Comparison of ENCODE assay signal across 8 cellular contexts in the genomic region with DNA sequence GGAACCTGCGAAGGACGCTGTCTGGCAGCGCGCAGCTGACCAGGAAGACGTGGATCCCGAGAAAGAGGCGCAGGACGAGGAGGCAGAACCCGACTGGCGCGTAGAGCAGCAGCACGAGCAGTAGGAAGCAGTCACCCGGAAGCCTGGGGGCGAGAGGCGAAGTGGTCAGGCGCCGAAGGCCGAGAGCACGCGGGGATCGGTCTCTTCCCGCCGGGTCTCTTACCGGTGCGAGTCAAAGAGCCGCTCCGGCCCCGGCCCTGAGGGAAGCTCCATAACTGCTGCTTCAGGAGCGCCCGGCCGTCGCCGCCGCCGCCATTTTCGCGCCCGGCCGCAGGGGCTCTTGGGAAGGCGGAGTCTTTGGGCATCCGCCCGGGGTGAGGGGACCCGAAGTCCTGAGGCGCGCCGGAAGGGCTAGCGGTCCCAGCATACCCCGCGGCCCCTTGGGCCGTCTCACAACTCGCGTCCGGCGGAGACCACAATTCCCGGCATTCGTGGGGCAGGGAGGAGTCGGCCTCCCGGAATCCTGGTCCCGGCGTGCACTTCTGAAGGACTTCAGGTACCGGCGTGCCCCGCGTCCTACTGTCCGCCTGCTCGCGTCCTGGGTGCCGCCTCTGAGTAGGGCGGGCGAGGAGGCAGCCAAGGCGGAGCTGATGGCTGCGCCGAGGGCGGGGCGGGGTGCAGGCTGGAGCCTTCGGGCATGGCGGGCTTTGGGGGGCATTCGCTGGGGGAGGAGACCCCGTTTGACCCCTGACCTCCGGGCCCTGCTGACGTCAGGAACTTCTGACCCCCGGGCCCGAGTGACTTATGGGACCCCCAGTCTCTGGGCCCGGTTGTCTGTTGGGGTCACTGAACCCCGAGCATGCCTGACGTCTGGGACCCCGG. TPM values are rescaled to one million over a fixed set of nuclear protein-coding genes. Genes with fewer than 3 reads are reported as not detected.
A peak's percentile ranks its signal among the peaks of the same experiment; 100 is the strongest.
DNase-seq lines count a peak whose midpoint lies in the region; ATAC-seq and TF ChIP-seq lines count a peak whose summit lies in the region.

A gene with protein sequence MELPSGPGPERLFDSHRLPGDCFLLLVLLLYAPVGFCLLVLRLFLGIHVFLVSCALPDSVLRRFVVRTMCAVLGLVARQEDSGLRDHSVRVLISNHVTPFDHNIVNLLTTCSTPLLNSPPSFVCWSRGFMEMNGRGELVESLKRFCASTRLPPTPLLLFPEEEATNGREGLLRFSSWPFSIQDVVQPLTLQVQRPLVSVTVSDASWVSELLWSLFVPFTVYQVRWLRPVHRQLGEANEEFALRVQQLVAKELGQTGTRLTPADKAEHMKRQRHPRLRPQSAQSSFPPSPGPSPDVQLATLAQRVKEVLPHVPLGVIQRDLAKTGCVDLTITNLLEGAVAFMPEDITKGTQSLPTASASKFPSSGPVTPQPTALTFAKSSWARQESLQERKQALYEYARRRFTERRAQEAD (minus strand): TSS at position 350 of the 882 bp plus-strand sequence. CDS start 77 bp downstream, at position 273.
A gene (plus strand): TSS at position 577 of the 882 bp plus-strand sequence. CDS start 74 bp downstream, at position 651.

- H3K9me3 ChIP-seq in mucosa of descending colon, result no peaks in the 10 kb centered on the region

- TF ChIP-seq CTCF in epithelial cell of esophagus (IDR thresholded peaks at IDR 0.05; ENCODE audit: insufficient read depth, low read depth, low read length, missing control alignments) (no peak), mucosa of descending colon (IDR thresholded peaks at IDR 0.05) (no peak)

- DNase-seq in DMS 273 (lab: John Stamatoyannopoulos, UW; ENCODE audit: unreplicated experiment), result peak; percentile 99
- peak; percentile 62 for DNase-seq in OCI-M2 (lab: John Stamatoyannopoulos, UW; ENCODE audit: unreplicated experiment)
- DNase-seq in activated T-cell treated with anti-CD3 and anti-CD28 coated beads for 4 hours, result peak; percentile 72
- peak; percentile 100 for DNase-seq in epithelial cell of esophagus (ENCODE audit: low read depth)
- DNase-seq in mucosa of descending colon, result peak; percentile 98 to 99 (median 98)
- DNase-seq in stimulated activated CD8-positive, alpha-beta memory T cell treated with anti-CD3 and anti-CD28 coated beads, Interleukin-4, amount 100 ng/mL, for 24 hours (ENCODE audit: low read depth), result peak; percentile 89

- peak within 1 kb of the TSS; percentile 81 to 99 (median 94) for H3K27ac Mint-ChIP-seq in IgD-negative memory B cell

- no peaks in the 10 kb centered on the region for H3K9me3 Mint-ChIP-seq in IgD-negative memory B cell

- H3K4me1 ChIP-seq in mucosa of descending colon (ENCODE audit: low read depth), result peaks cover 11% of the 10 kb centered on the region

- H3K27me3 Mint-ChIP-seq in IgD-negative memory B cell, result no peaks in the 10 kb centered on the region

- peak within 1 kb of the TSS; percentile 87 to 97 (median 96) for H3K4me3 Mint-ChIP-seq in IgD-negative memory B cell

- H3K4me1 Mint-ChIP-seq in IgD-negative memory B cell, result peaks cover 28 to 37% (median 37%) of the 10 kb centered on the region in 3 donors

- peaks cover 7% of the 10 kb centered on the region for H3K36me3 Mint-ChIP-seq in IgD-negative memory B cell

- H3K36me3 ChIP-seq in mucosa of descending colon (ENCODE audit: low read depth), result no peaks in the 10 kb centered on the region

- H3K4me3 ChIP-seq in epithelial cell of esophagus (ENCODE audit: low read length) (peak within 1 kb of the TSS; percentile 94), mucosa of descending colon (peak within 1 kb of the TSS; percentile 79)

- intact Hi-C loops in mucosa of descending colon (cut with DNase I, micrococcal nuclease), result loop anchor here in 1 of 2 donors (10.0 kb wide), 1 partner anchor 45 kb away; a partner anchor contains a TSS

- ATAC-seq in GM21528 (IDR thresholded peaks at IDR 0.05; ENCODE audit: low FRiP score, unreplicated experiment), result peak; percentile 79
- peak; percentile 90 for ATAC-seq in mucosa of descending colon

RNA-seq across cellular contexts. Expression of the first gene that starts in this region (rescaled TPM):
- polyA plus RNA-seq in IgD-negative memory B cell, result 108 TPM
- 100 to 1,000 TPM; 108 to 179 (median 129) TPM for total RNA-seq in mucosa of descending colon

RNA-seq across cellular contexts. Expression of the second gene that starts in this region (rescaled TPM):
- 34.4 TPM for polyA plus RNA-seq in IgD-negative memory B cell
- total RNA-seq in mucosa of descending colon, result 10 to 100 TPM; 22.2 to 37.1 (median 23.3) TPM

Comparison
In these comparisons a context has a peak if more than half of its experiments do, and no peak if none do; other contexts are left out.
1. Peak in every context shown above with its lines: DNase-seq, ATAC-seq and H3K4me3 ChIP-seq.